Comparison of ENCODE assay signal across 21 cellular contexts in the genomic region with DNA sequence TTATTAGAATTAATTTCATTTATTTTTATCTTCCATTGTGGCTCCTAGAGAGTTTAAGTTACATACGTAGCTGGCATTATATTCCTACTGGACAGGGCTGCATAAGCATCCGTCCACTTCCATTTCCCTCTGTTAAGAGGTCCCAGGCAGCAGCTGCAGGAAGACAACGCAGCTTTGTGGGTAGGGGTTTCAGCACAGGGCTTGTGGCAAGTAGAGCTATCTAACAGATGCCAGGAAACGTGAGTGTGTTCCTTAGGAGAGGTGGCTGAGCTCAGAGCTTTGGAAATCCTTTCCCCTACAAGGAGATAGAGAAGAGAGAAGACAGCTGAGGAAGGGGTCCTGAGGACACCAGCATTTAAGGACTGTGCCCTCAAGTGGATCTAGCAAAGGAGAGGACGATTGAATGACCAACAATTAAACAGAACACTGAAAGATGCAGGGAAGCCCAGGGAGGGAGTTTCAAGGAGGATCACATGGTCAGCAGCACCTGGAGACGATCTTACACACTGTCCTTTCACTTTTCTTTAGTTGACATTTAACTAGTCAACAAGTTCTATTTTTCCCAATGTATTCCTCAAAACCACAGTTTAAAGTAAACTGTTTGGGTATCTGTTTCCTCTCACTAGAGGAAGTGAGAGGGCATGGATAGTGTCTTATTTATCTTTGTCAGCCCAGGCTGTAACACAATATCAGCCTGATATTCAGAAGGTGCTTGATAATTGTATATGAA. TPM values are rescaled to one million over a fixed set of nuclear protein-coding genes. Genes with fewer than 3 reads are reported as not detected.
A peak's percentile ranks its signal among the peaks of the same experiment; 100 is the strongest.
DNase-seq lines count a peak whose midpoint lies in the region; ATAC-seq, FAIRE-seq and TF ChIP-seq lines count a peak whose summit lies in the region.
"Had no signal": no experiment of that assay in that cellular context is flagged by ENCODE, and none has a peak within 500 bp of the region (broad histone marks: within the 10 kb centered on the region; RNA-seq: fewer than 3 reads in every experiment).

No MANE protein-coding gene starts in this region.

- no TSS peak for BruUV-seq in IMR-90 (replicated peaks; lab: Mats Ljungman, UMichigan)

- peak overlapping the region; percentile 77 for H3K4me3 Mint-ChIP-seq in CD4-positive, alpha-beta T cell
- H3K4me3 Mint-ChIP-seq in activated T-helper 1 cell treated with anti-CD3 and anti-CD28 coated beads, Interleukin-12 subunit alpha, Interleukin-12 subunit beta, Interleukin-2, Interleukin-4 antibody, amounts not matched to agents 30 ng/mL and 10 ng/mL and 1 ng/mL, durations not matched to agents 14 hours and 24 hours and 36 hours = peak overlapping the region; percentile 28
- peak overlapping the region in 4 of 10 donors; percentile 16 to 54 (median 43) for H3K4me3 Mint-ChIP-seq in naive thymus-derived CD8-positive, alpha-beta T cell

- no peak overlapping the region for H3K4me3 ChIP-seq in IMR-90 (ENCODE audit: insufficient read depth, low read depth, low read length)
- no peak overlapping the region for H3K4me3 ChIP-seq in osteoblast (ENCODE audit: insufficient read depth, low read length)
- H3K4me3 ChIP-seq: breast epithelium, gastrocnemius medialis, prostate gland had no signal

- no peak for FAIRE-seq in frontal cortex (lab: Jason Lieb, UNC)
- FAIRE-seq: endometrium, H54, islet of Langerhans had no signal

- in situ Hi-C loops in IMR-90 (cut with MboI; ENCODE audit: low sequenced_read_pairs) = no loop called here

- H3K9me3 Mint-ChIP-seq in CD4-positive, alpha-beta T cell = no peaks in the 10 kb centered on the region
- no peaks in the 10 kb centered on the region for H3K9me3 Mint-ChIP-seq in activated T-helper 1 cell treated with anti-CD3 and anti-CD28 coated beads, Interleukin-12 subunit alpha, Interleukin-12 subunit beta, Interleukin-2, Interleukin-4 antibody, amounts not matched to agents 30 ng/mL and 10 ng/mL and 1 ng/mL, durations not matched to agents 14 hours and 24 hours and 36 hours
- no peaks in the 10 kb centered on the region for H3K9me3 Mint-ChIP-seq in naive thymus-derived CD8-positive, alpha-beta T cell

- H3K9me3 ChIP-seq in CD4-positive, alpha-beta T cell (ENCODE audit: control insufficient read depth, low read length) = no peaks in the 10 kb centered on the region
- H3K9me3 ChIP-seq in IMR-90 (ENCODE audit: control insufficient read depth, insufficient read depth, low read length) = no peaks in the 10 kb centered on the region
- H3K9me3 ChIP-seq in osteoblast (ENCODE audit: low read depth, low read length) = no peaks in the 10 kb centered on the region
- H3K9me3 ChIP-seq: breast epithelium, gastrocnemius medialis, prostate gland had no signal

- H3K56ac ChIP-seq in IMR-90 (ENCODE audit: extremely low read depth, insufficient read depth, low read length) = no peak overlapping the region

- H3K27me3 Mint-ChIP-seq in CD4-positive, alpha-beta T cell = no peaks in the 10 kb centered on the region
- H3K27me3 Mint-ChIP-seq in activated T-helper 1 cell treated with anti-CD3 and anti-CD28 coated beads, Interleukin-12 subunit alpha, Interleukin-12 subunit beta, Interleukin-2, Interleukin-4 antibody, amounts not matched to agents 30 ng/mL and 10 ng/mL and 1 ng/mL, durations not matched to agents 14 hours and 24 hours and 36 hours (ENCODE audit: insufficient read depth) = no peaks in the 10 kb centered on the region
- H3K27me3 Mint-ChIP-seq in naive thymus-derived CD8-positive, alpha-beta T cell = no peaks in the 10 kb centered on the region

- H3K27me3 ChIP-seq in CD4-positive, alpha-beta T cell (ENCODE audit: control insufficient read depth, insufficient read depth, low read length) = no peaks in the 10 kb centered on the region
- H3K27me3 ChIP-seq in IMR-90 (ENCODE audit: control insufficient read depth, insufficient read depth, low read length) = no peaks in the 10 kb centered on the region
- no peaks in the 10 kb centered on the region for H3K27me3 ChIP-seq in osteoblast (ENCODE audit: insufficient read depth, low read length)
- H3K27me3 ChIP-seq: breast epithelium, gastrocnemius medialis had no signal

- intact Hi-C loops in CD4-positive, alpha-beta T cell (cut with DNase I, micrococcal nuclease) = loop anchor here in 1 of 2 experiments (5.0 to 10.0 kb wide), 2 partner anchors 405 to 1107 kb away; no protein-coding TSS in a partner anchor
- intact Hi-C loops in IMR-90 (cut with micrococcal nuclease) = no loop called here
- intact Hi-C loops in activated T-helper 1 cell treated with anti-CD3 and anti-CD28 coated beads, Interleukin-12 subunit alpha, Interleukin-12 subunit beta, Interleukin-2, Interleukin-4 antibody, amounts not matched to agents 30 ng/mL and 10 ng/mL and 1 ng/mL, durations not matched to agents 14 hours and 24 hours and 36 hours (cut with micrococcal nuclease) = no loop called here

- H2BK15ac ChIP-seq in IMR-90 (ENCODE audit: low read depth, low read length) = no peak overlapping the region

- no peak overlapping the region for H2BK120ac ChIP-seq in IMR-90 (ENCODE audit: low read depth, low read length)

- H3K18ac ChIP-seq in IMR-90 (ENCODE audit: low read depth, low read length) = no peak overlapping the region; the same call in 1 of the 2 replicates

- dilution Hi-C loops in IMR-90 (cut with HindIII; ENCODE audit: low sequenced_read_pairs, unreplicated experiment) = no loop called here

- no peak overlapping the region for H4K8ac ChIP-seq in IMR-90 (ENCODE audit: low read depth in 2 of 2, low read length in 2 of 2)

- no peak overlapping the region for H2BK5ac ChIP-seq in IMR-90 (ENCODE audit: low read depth, low read length, poor library complexity, severe bottlenecking)

- H3K79me1 ChIP-seq in IMR-90 (ENCODE audit: low read depth in 1 of 2, low read length in 2 of 2) = no peaks in the 10 kb centered on the region

- H3K4ac ChIP-seq in IMR-90 (ENCODE audit: low read depth, low read length) = no peak overlapping the region

- H3K9me1 ChIP-seq in IMR-90 (ENCODE audit: insufficient read depth, low read length) = peaks cover 4% of the 10 kb centered on the region; the same call in 1 of the 2 replicates

- no peak overlapping the region for H4K5ac ChIP-seq in IMR-90 (ENCODE audit: low read depth, low read length)

- TF ChIP-seq POLR2A in IMR-90 (IDR thresholded peaks at IDR 0.05; ENCODE audit: low read depth, low read length) = no peak

- peaks cover 27% of the 10 kb centered on the region for H3K4me1 Mint-ChIP-seq in CD4-positive, alpha-beta T cell (ENCODE audit: low read depth)
- H3K4me1 Mint-ChIP-seq in activated T-helper 1 cell treated with anti-CD3 and anti-CD28 coated beads, Interleukin-12 subunit alpha, Interleukin-12 subunit beta, Interleukin-2, Interleukin-4 antibody, amounts not matched to agents 30 ng/mL and 10 ng/mL and 1 ng/mL, durations not matched to agents 14 hours and 24 hours and 36 hours (ENCODE audit: low read depth) = peaks cover 37% of the 10 kb centered on the region
- peaks cover 21 to 33% (median 30%) of the 10 kb centered on the region in 4 donors for H3K4me1 Mint-ChIP-seq in naive thymus-derived CD8-positive, alpha-beta T cell

- no peak overlapping the region for H2BK20ac ChIP-seq in IMR-90 (ENCODE audit: low read depth, low read length)

- H2AFZ ChIP-seq in IMR-90 (replicated peaks; ENCODE audit: low read length, poor library complexity) = no peak overlapping the region
- no peak overlapping the region for H2AFZ ChIP-seq in osteoblast (ENCODE audit: low read length)

- TF ChIP-seq CTCF in CD4-positive, alpha-beta T cell (IDR thresholded peaks at IDR 0.05) = no peak
- TF ChIP-seq CTCF in IMR-90 (conservative IDR thresholded peaks at IDR 0.05; ENCODE audit: low read depth, low read length) (no peak), osteoblast (IDR thresholded peaks at IDR 0.05; ENCODE audit: extremely low read depth, low read depth, low read length) (no peak), GM10248 (IDR thresholded peaks at IDR 0.05; ENCODE audit: control extremely low read depth, extremely low read depth, low read depth, missing control alignments) (no peak)

- no peak overlapping the region for H3K27ac ChIP-seq in CD4-positive, alpha-beta T cell (ENCODE audit: low read depth, low read length)
- peak overlapping the region; percentile 19; the same call in 1 of the 2 replicates for H3K27ac ChIP-seq in IMR-90 (ENCODE audit: insufficient read depth, low read length)
- H3K27ac ChIP-seq in osteoblast (ENCODE audit: low read depth, low read length) = no peak overlapping the region
- H3K27ac ChIP-seq: C4-2B, KMS-11, prostate gland had no signal

- peaks cover 6% of the 10 kb centered on the region for H3K79me2 ChIP-seq in osteoblast (ENCODE audit: insufficient read depth, low read length)

- peaks cover 5% of the 10 kb centered on the region; the same call in 1 of the 2 replicates for H3K36me3 ChIP-seq in IMR-90 (ENCODE audit: control insufficient read depth, insufficient read depth, low read length)
- H3K36me3 ChIP-seq in osteoblast (ENCODE audit: insufficient read depth, low read length) = peaks cover 10% of the 10 kb centered on the region
- H3K36me3 ChIP-seq: breast epithelium, prostate gland had no signal

- H3K14ac ChIP-seq in IMR-90 (replicated peaks; ENCODE audit: low read depth, low read length) = no peak overlapping the region

- WGBS in IMR-90 (ENCODE audit: extremely low coverage in 2 of 2, insufficient read length in 1 of 2), 2 experiments = no CpG with 5 or more reads among the region's 6 CpGs

- DNase-seq in CD4-positive, alpha-beta T cell = no peak
- DNase-seq in IMR-90 (peak; percentile 23), frontal cortex (ENCODE audit: low spot score in 2 of 2) (no peak), osteoblast (ENCODE audit: insufficient read length, low spot score, missing footprints) (no peak), GM10248 (ENCODE audit: extremely low spot score) (no peak)
- no peak for DNase-seq in activated T-helper 1 cell treated with anti-CD3 and anti-CD28 coated beads, Interleukin-12 subunit alpha, Interleukin-12 subunit beta, Interleukin-2, Interleukin-4 antibody, amounts not matched to agents 30 ng/mL and 10 ng/mL and 1 ng/mL, durations not matched to agents 14 hours and 24 hours and 36 hours (ENCODE audit: low spot score)
- DNase-seq in naive thymus-derived CD8-positive, alpha-beta T cell = no peak
- DNase-seq: activated CD4-positive, alpha-beta T cell treated with anti-CD3 and anti-CD28 coated beads, Interleukin-2, amount 50 U/mL, for 4 hours; gastrocnemius medialis; NCI-H187 treated with DMSO at 0.1 percent for 48 hours; NCI-H526; stimulated activated CD4-positive, alpha-beta T cell treated with anti-CD3 and anti-CD28 coated beads, Interleukin-2, amount 100 ng/mL, for 24 hours; stimulated activated CD8-positive, alpha-beta memory T cell treated with anti-CD3 and anti-CD28 coated beads, Interleukin-4, amount 100 ng/mL, for 48 hours; T-helper 1 cell had no signal

- no peak overlapping the region for H2AK9ac ChIP-seq in IMR-90 (replicated peaks; ENCODE audit: low read depth, low read length, poor library complexity)

- H3K4me2 ChIP-seq in IMR-90 (ENCODE audit: low read depth, low read length) (peak overlapping the region; percentile 1; the same call in 1 of the 2 replicates), osteoblast (ENCODE audit: insufficient read depth, low read length) (no peak overlapping the region)

- TF ChIP-seq RAD21 in IMR-90 (IDR thresholded peaks at IDR 0.05; ENCODE audit: low read length) = no peak

- ATAC-seq in CD4-positive, alpha-beta T cell (ENCODE audit: poor library complexity) = no peak
- peak; percentile 35; the same call in 1 of the 2 replicates for ATAC-seq in IMR-90 (ENCODE audit: low read depth)
- ATAC-seq in naive thymus-derived CD8-positive, alpha-beta T cell = no peak
- ATAC-seq: gastrocnemius medialis had no signal

- H4K20me1 ChIP-seq in IMR-90 (ENCODE audit: insufficient read depth, low read length) (no peaks in the 10 kb centered on the region), osteoblast (ENCODE audit: insufficient read depth, low read length) (no peaks in the 10 kb centered on the region)

- no peak overlapping the region for H2AK5ac ChIP-seq in IMR-90 (ENCODE audit: low read depth, low read length)

- peaks cover 29% of the 10 kb centered on the region for H3K36me3 Mint-ChIP-seq in CD4-positive, alpha-beta T cell (ENCODE audit: low read depth)
- peaks cover 17% of the 10 kb centered on the region for H3K36me3 Mint-ChIP-seq in activated T-helper 1 cell treated with anti-CD3 and anti-CD28 coated beads, Interleukin-12 subunit alpha, Interleukin-12 subunit beta, Interleukin-2, Interleukin-4 antibody, amounts not matched to agents 30 ng/mL and 10 ng/mL and 1 ng/mL, durations not matched to agents 14 hours and 24 hours and 36 hours (ENCODE audit: low read depth)
- H3K36me3 Mint-ChIP-seq in naive thymus-derived CD8-positive, alpha-beta T cell = peaks cover 0 to 2% (median 0%) of the 10 kb centered on the region in 3 donors

- no peak overlapping the region for H3K9ac ChIP-seq in IMR-90 (ENCODE audit: low read depth, low read length)
- H3K9ac ChIP-seq: KMS-11 had no signal

- peak overlapping the region; percentile 96 for H3K27ac Mint-ChIP-seq in CD4-positive, alpha-beta T cell
- no peak overlapping the region for H3K27ac Mint-ChIP-seq in activated T-helper 1 cell treated with anti-CD3 and anti-CD28 coated beads, Interleukin-12 subunit alpha, Interleukin-12 subunit beta, Interleukin-2, Interleukin-4 antibody, amounts not matched to agents 30 ng/mL and 10 ng/mL and 1 ng/mL, durations not matched to agents 14 hours and 24 hours and 36 hours
- peak overlapping the region in 9 of 10 donors; percentile 41 to 99 (median 68) for H3K27ac Mint-ChIP-seq in naive thymus-derived CD8-positive, alpha-beta T cell

- H3K4me1 ChIP-seq in IMR-90 (ENCODE audit: control insufficient read depth, insufficient read depth, low read length) (peaks cover 7% of the 10 kb centered on the region; the same call in 1 of the 2 replicates), osteoblast (ENCODE audit: insufficient read depth, low read length) (peaks cover 19% of the 10 kb centered on the region)
- H3K4me1 ChIP-seq: breast epithelium, prostate gland had no signal

- POLR2A ChIA-PET in CD4-positive, alpha-beta T cell (lab: Charles Lee) = no interaction called here
- POLR2A ChIA-PET in IMR-90 (lab: Charles Lee; ENCODE audit: unreplicated experiment) (no interaction called here), GM10248 (lab: Yijun Ruan, JAX) (no interaction called here)
- POLR2A ChIA-PET in naive thymus-derived CD8-positive, alpha-beta T cell (lab: Charles Lee) = interaction anchor here (1.0 kb wide), 1 partner anchor 156 kb away, joined by 3 read pairs; a partner anchor contains a TSS

- CTCF ChIA-PET in CD4-positive, alpha-beta T cell (lab: Charles Lee) = no interaction called here
- CTCF ChIA-PET in IMR-90 (lab: Yijun Ruan, JAX) = interaction anchor here (1.0 kb wide), 1 partner anchor 9 kb away, joined by 3 read pairs; no protein-coding TSS in a partner anchor
- CTCF ChIA-PET in GM10248 (lab: Yijun Ruan, JAX) = interaction anchor here (1.2 to 3.4 kb wide), 2 partner anchors 11 to 48 kb away, joined by 4 to 25 read pairs; no protein-coding TSS in a partner anchor

- H4K91ac ChIP-seq in IMR-90 (ENCODE audit: insufficient read depth, low read depth, low read length) = no peak overlapping the region

- no peak overlapping the region for H3K23ac ChIP-seq in IMR-90 (ENCODE audit: low read depth, low read length)

RNA-seq across cellular contexts. Expression of a gene that starts 2.3 kb away (rescaled TPM):
- total RNA-seq in CD4-positive, alpha-beta T cell = 10 to 100 TPM; 47.5 to 50.5 TPM
- 0.18 and 0.28 TPM in 2 replicates for total RNA-seq in IMR-90 (2012; rRNA removed)
- polyA plus RNA-seq in IMR-90 (2012; rRNA removed) = 0.19 and 0.46 TPM in 2 replicates
- 0.10 and 0.13 TPM in 2 replicates for polyA plus RNA-seq in IMR-90 (2012; cell fraction: cytosol; rRNA removed)
- polyA plus RNA-seq in IMR-90 (2012; cell fraction: nucleus; rRNA removed; ENCODE audit: low replicate concordance) = 1.1 and 6.7 TPM in 2 replicates
- total RNA-seq in activated T-helper 1 cell treated with anti-CD3 and anti-CD28 coated beads, Interleukin-12 subunit alpha, Interleukin-12 subunit beta, Interleukin-2, Interleukin-4 antibody, amounts not matched to agents 30 ng/mL and 10 ng/mL and 1 ng/mL, durations not matched to agents 14 hours and 24 hours and 36 hours = 17.7 and 20.0 TPM in 2 replicates
- 10 to 100 TPM; 62.4 to 66.2 TPM for total RNA-seq in naive thymus-derived CD8-positive, alpha-beta T cell
- 10 to 100 TPM; 55.3 to 72.1 (median 62.5) TPM for polyA plus RNA-seq in naive thymus-derived CD8-positive, alpha-beta T cell
- total RNA-seq in frontal cortex = 8.2 TPM
- 11.2 and 14.4 TPM in 2 replicates for total RNA-seq in osteoblast
